18 cellular contexts compared by ENCODE assay signal in the genomic region with DNA sequence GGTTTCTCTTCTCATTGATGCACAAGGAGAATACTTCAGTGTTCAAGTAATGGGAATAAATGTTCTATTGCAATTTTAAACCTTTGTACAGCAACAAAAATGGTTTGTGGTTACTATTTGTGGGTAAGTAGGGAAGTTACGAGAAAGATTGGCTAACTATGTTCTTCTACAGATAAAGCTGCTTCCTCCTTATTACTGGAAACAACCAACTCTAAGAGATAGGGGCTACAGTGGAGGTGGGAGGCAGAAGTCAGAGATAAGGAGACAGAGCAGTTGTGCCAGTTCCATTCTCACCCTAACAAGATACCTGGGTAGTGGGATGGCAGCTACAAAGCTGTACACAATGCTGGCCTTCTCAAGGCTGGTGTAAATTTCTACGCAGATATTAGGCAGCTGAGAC. TPM values are rescaled to one million over a fixed set of nuclear protein-coding genes. Genes with fewer than 3 reads are reported as not detected.
DNase-seq lines count a peak whose midpoint lies in the region; ATAC-seq and TF ChIP-seq lines count a peak whose summit lies in the region.
"Had no signal": no experiment of that assay in that cellular context is flagged by ENCODE, and none has a peak within 500 bp of the region (broad histone marks: within the 10 kb centered on the region; RNA-seq: fewer than 3 reads in every experiment).

No MANE protein-coding gene starts in this region.

- peaks cover 0 to 22% (median 2%) of the 10 kb centered on the region in 6 donors for H3K4me1 ChIP-seq in spleen
- H3K4me1 ChIP-seq: Caco-2, left ventricle myocardium inferior had no signal

- H3K4me3 ChIP-seq in spleen: peak overlapping the region in 1 of 8 donors; percentile 36
- H3K4me3 ChIP-seq: left ventricle myocardium inferior had no signal

- no peak overlapping the region for H3K4me3 Mint-ChIP-seq in activated CD4-positive, alpha-beta T cell treated with anti-CD3 and anti-CD28 coated beads for 36 hours
- H3K4me3 Mint-ChIP-seq: activated CD8-positive, alpha-beta T cell treated with anti-CD3 and anti-CD28 coated beads, Interleukin-2, amount 10 ng/mL, durations not matched to agents 7 days and 5 days had no signal

- no peak for ATAC-seq in activated CD4-positive, alpha-beta T cell treated with anti-CD3 and anti-CD28 coated beads for 36 hours
- ATAC-seq in HG02588 (IDR thresholded peaks at IDR 0.05; ENCODE audit: unreplicated experiment): no peak
- ATAC-seq: activated CD8-positive, alpha-beta T cell treated with anti-CD3 and anti-CD28 coated beads, Interleukin-2, amount 10 ng/mL, durations not matched to agents 7 days and 5 days; naive thymus-derived CD8-positive, alpha-beta T cell had no signal

- POLR2A ChIA-PET in activated CD4-positive, alpha-beta T cell treated with anti-CD3 and anti-CD28 coated beads for 36 hours (lab: Charles Lee): no interaction called here

- no peak for TF ChIP-seq CTCF in spleen (IDR thresholded peaks at IDR 0.05 in 8 of 11, conservative IDR thresholded peaks at IDR 0.05 in 3 of 11)

- H3K9me3 ChIP-seq in spleen: no peaks in the 10 kb centered on the region
- H3K9me3 ChIP-seq: Caco-2, left ventricle myocardium inferior had no signal

- intact Hi-C loops in activated CD4-positive, alpha-beta T cell treated with anti-CD3 and anti-CD28 coated beads for 36 hours (cut with DNase I, micrococcal nuclease): no loop called here
- intact Hi-C loops in spleen (cut with DNase I; ENCODE audit: low total_unique reads): no loop called here

- no peak for DNase-seq in activated CD4-positive, alpha-beta T cell treated with anti-CD3 and anti-CD28 coated beads for 36 hours
- no peak for DNase-seq in activated CD4-positive, alpha-beta T cell treated with anti-CD3 and anti-CD28 coated beads, Interleukin-2, amount 50 U/mL, for 48 hours
- DNase-seq in NOMO-1 treated with DMSO at 0.1 percent for 48 hours (lab: John Stamatoyannopoulos, UW; ENCODE audit: unreplicated experiment) (peak; percentile 93), amniotic epithelial cell (ENCODE audit: low read depth) (peak; percentile 86), spleen (no peak)
- DNase-seq in stimulated activated CD8-positive, alpha-beta memory T cell treated with anti-CD3 and anti-CD28 coated beads, Interleukin-4, amount 100 ng/mL, for 48 hours: no peak
- no peak for DNase-seq in stimulated activated CD4-positive, alpha-beta T cell treated with anti-CD3 and anti-CD28 coated beads, Interleukin-15, amount 100 ng/mL, for 24 hours
- DNase-seq: 8988T; activated CD8-positive, alpha-beta T cell treated with anti-CD3 and anti-CD28 coated beads, Interleukin-2, amount 10 ng/mL, durations not matched to agents 7 days and 5 days; activated effector memory CD4-positive, alpha-beta T cell treated with Interleukin-2 at 50 U/mL for 16 hours; Caco-2; left ventricle myocardium inferior; naive thymus-derived CD8-positive, alpha-beta T cell; NCI-H1436 treated with DMSO at 0.1 percent for 48 hours; NCI-H510A treated with DMSO at 0.1 percent for 48 hours; stimulated activated CD4-positive, alpha-beta T cell treated with anti-CD3 and anti-CD28 coated beads, Interleukin-2, amount 100 ng/mL, for 24 hours had no signal

- TF ChIP-seq POLR2A in spleen (IDR thresholded peaks at IDR 0.05): no peak

- H3K27me3 ChIP-seq in spleen (replicated peaks in 1 of 7): no peaks in the 10 kb centered on the region

- H3K9me3 Mint-ChIP-seq in activated CD4-positive, alpha-beta T cell treated with anti-CD3 and anti-CD28 coated beads for 36 hours (ENCODE audit: low read depth): no peaks in the 10 kb centered on the region
- H3K9me3 Mint-ChIP-seq: naive thymus-derived CD8-positive, alpha-beta T cell had no signal

- H3K4me1 Mint-ChIP-seq in activated CD4-positive, alpha-beta T cell treated with anti-CD3 and anti-CD28 coated beads for 36 hours: peaks cover 11% of the 10 kb centered on the region

- H3K36me3 Mint-ChIP-seq in activated CD4-positive, alpha-beta T cell treated with anti-CD3 and anti-CD28 coated beads for 36 hours (ENCODE audit: low read depth): no peaks in the 10 kb centered on the region

- 37 to 64% (median 40%) methylated on average over 2 of the region's 2 CpGs for WGBS in spleen, 5 donors

- peak overlapping the region; percentile 6 for H3K27ac Mint-ChIP-seq in activated CD4-positive, alpha-beta T cell treated with anti-CD3 and anti-CD28 coated beads for 36 hours
- H3K27ac Mint-ChIP-seq: activated CD8-positive, alpha-beta T cell treated with anti-CD3 and anti-CD28 coated beads, Interleukin-2, amount 10 ng/mL, durations not matched to agents 7 days and 5 days had no signal

- CTCF ChIA-PET in activated CD4-positive, alpha-beta T cell treated with anti-CD3 and anti-CD28 coated beads for 36 hours (lab: Charles Lee): interaction anchor here (0.6 to 0.7 kb wide), 5 partner anchors 24 to 1118 kb away, joined by 3 to 4 read pairs (median 3); no protein-coding TSS in a partner anchor

- H3K27me3 Mint-ChIP-seq in activated CD4-positive, alpha-beta T cell treated with anti-CD3 and anti-CD28 coated beads for 36 hours: no peaks in the 10 kb centered on the region

- peak overlapping the region in 7 of 8 donors; percentile 32 to 91 (median 80) for H3K27ac ChIP-seq in spleen
- H3K27ac ChIP-seq: left ventricle myocardium inferior had no signal

- no peaks in the 10 kb centered on the region for H3K36me3 ChIP-seq in spleen
- H3K36me3 ChIP-seq: left ventricle myocardium inferior had no signal

RNA-seq across cellular contexts. Expression of gene NOXRED1, which starts 16.2 kb away (rescaled TPM):
- total RNA-seq in activated CD4-positive, alpha-beta T cell treated with anti-CD3 and anti-CD28 coated beads for 36 hours: under 1 TPM; 0.46 to 0.66 TPM
- 1 to 10 TPM in 2 of 7 donors, under 1 TPM in 5; 0.46 to 1.2 (median 0.82) TPM for total RNA-seq in spleen
- polyA plus RNA-seq in spleen: under 1 TPM; 0.30 to 0.59 (median 0.32) TPM
- total RNA-seq: RPMI7951 had no signal

RNA-seq across cellular contexts. Expression of gene SAMD15, which starts 30.0 kb away (rescaled TPM):
- under 1 TPM; 0.25 TPM for total RNA-seq in activated CD4-positive, alpha-beta T cell treated with anti-CD3 and anti-CD28 coated beads for 36 hours
- 1 to 10 TPM in 2 of 7 donors, under 1 TPM in 5; 0.32 to 1.7 (median 0.79) TPM for total RNA-seq in spleen
- polyA plus RNA-seq in spleen: under 1 TPM in 2 of 3 donors, not detected in 1; 0.15 to 0.22 TPM

RNA-seq across cellular contexts. Expression of gene TMED8, which starts 30.3 kb away (rescaled TPM):
- 10 to 100 TPM; 25.3 to 27.9 TPM for total RNA-seq in activated CD4-positive, alpha-beta T cell treated with anti-CD3 and anti-CD28 coated beads for 36 hours
- 10 to 100 TPM; 18.8 to 32.3 (median 22.4) TPM for total RNA-seq in spleen
- polyA plus RNA-seq in spleen: 10 to 100 TPM in 1 of 3 donors, 1 to 10 TPM in 2; 8.1 to 10.8 (median 8.3) TPM

RNA-seq across cellular contexts. Expression of gene VIPAS39, which starts 50.2 kb away (rescaled TPM):
- 10 to 100 TPM; 16.4 to 20.1 TPM for total RNA-seq in activated CD4-positive, alpha-beta T cell treated with anti-CD3 and anti-CD28 coated beads for 36 hours
- 10 to 100 TPM; 13.4 to 24.3 (median 18.5) TPM for total RNA-seq in spleen
- 10 to 100 TPM in 1 of 3 donors, 1 to 10 TPM in 2; 9.8 to 10.8 (median 9.8) TPM for polyA plus RNA-seq in spleen

RNA-seq across cellular contexts. Expression of gene AHSA1, which starts 50.7 kb away (rescaled TPM):
- total RNA-seq in activated CD4-positive, alpha-beta T cell treated with anti-CD3 and anti-CD28 coated beads for 36 hours: 100 to 1,000 TPM; 318 to 348 TPM
- total RNA-seq in spleen: 100 to 1,000 TPM in 1 of 7 donors, 10 to 100 TPM in 6; 55.2 to 126 (median 95.0) TPM
- 10 to 100 TPM; 41.5 to 81.0 (median 73.6) TPM for polyA plus RNA-seq in spleen

Comparison
In these comparisons a context has a peak if more than half of its experiments do, and no peak if none do; other contexts are left out.
1. DNase-seq: peak in NOMO-1 treated with DMSO at 0.1 percent for 48 hours (single experiment) and amniotic epithelial cell (single experiment); none in activated CD4-positive, alpha-beta T cell treated with anti-CD3 and anti-CD28 coated beads for 36 hours (single experiment), activated CD4-positive, alpha-beta T cell treated with anti-CD3 and anti-CD28 coated beads, Interleukin-2, amount 50 U/mL, for 48 hours (0 of 2), spleen (single experiment), stimulated activated CD8-positive, alpha-beta memory T cell treated with anti-CD3 and anti-CD28 coated beads, Interleukin-4, amount 100 ng/mL, for 48 hours (single experiment) and stimulated activated CD4-positive, alpha-beta T cell treated with anti-CD3 and anti-CD28 coated beads, Interleukin-15, amount 100 ng/mL, for 24 hours (single experiment).